Comparison of ENCODE assay signal across 25 cellular contexts in the genomic region with DNA sequence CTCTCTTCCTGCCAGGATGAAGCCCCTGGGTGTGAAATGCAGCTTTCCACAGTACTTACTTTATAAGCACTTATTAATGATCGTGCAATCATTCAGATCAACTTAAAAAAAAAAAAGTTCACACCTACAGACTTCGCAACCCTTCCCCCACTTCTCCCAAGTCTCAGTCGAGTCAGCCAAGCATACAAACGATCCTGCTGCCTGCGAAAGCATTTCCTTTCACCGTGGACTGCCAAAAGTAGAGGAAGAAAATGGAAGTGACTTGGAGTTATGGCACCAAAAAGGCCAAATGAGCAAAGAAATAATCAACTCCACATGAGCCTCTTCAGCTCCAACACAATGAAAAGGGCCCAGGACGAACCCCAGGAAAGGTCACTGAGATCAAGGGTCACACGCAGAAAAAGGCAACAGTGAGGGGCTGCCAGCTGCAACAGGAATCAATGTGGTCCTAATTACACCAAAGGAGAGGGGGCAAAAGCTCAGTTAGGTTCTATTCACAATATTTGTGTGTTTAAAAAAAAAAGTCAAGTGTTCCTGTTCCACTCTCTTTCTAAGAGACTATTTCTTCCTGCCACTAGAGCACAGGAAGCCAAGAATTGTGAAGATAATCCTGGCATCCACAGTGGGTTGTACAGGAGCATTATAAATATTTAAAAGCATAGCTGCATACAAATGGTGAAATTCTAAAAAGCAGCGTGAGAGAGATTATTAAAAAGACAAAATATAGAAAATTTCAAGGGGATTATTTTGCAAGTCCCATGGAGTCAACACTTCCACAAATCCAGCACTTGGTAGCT. TPM values are rescaled to one million over a fixed set of nuclear protein-coding genes. Genes with fewer than 3 reads are reported as not detected.
A peak's percentile ranks its signal among the peaks of the same experiment; 100 is the strongest.
DNase-seq lines count a peak whose midpoint lies in the region; ATAC-seq, FAIRE-seq and TF ChIP-seq lines count a peak whose summit lies in the region.
"Had no signal": no experiment of that assay in that cellular context is flagged by ENCODE, and none has a peak within 500 bp of the region (broad histone marks: within the 10 kb centered on the region; RNA-seq: fewer than 3 reads in every experiment).

No MANE protein-coding gene starts in this region.

- H3K4me1 ChIP-seq in endothelial cell of umbilical vein (ENCODE audit: control insufficient read depth, extremely low read depth, insufficient read depth, low read length): no peaks in the 10 kb centered on the region
- H3K4me1 ChIP-seq in mesodermal cell (ENCODE audit: control insufficient read depth, insufficient read depth, low read length, poor library complexity, severe bottlenecking): peaks cover 8% of the 10 kb centered on the region
- H3K4me1 ChIP-seq in stomach smooth muscle (ENCODE audit: control insufficient read depth, insufficient read depth, low read length): peaks cover 24% of the 10 kb centered on the region
- H3K4me1 ChIP-seq: testis had no signal

- FAIRE-seq in endothelial cell of umbilical vein (lab: Jason Lieb, UNC): no peak
- FAIRE-seq: GM18507 had no signal

- no peaks in the 10 kb centered on the region for H3K79me2 ChIP-seq in endothelial cell of umbilical vein (ENCODE audit: control insufficient read depth, insufficient read depth, low read length)

- H3K27ac ChIP-seq in SK-N-MC: peak overlapping the region; percentile 29; the same call in 1 of the 2 replicates
- no peak overlapping the region for H3K27ac ChIP-seq in endothelial cell of umbilical vein (ENCODE audit: insufficient read depth, low read depth, low read length)
- peak overlapping the region; percentile 54 for H3K27ac ChIP-seq in mesodermal cell (ENCODE audit: low read depth, low read length, severe bottlenecking)
- H3K27ac ChIP-seq in stomach smooth muscle (ENCODE audit: low read length): peak overlapping the region; percentile 42
- H3K27ac ChIP-seq: heart right ventricle, testis, vagina had no signal

- WGBS in mesodermal cell (ENCODE audit: insufficient coverage in 2 of 2), 2 experiments: 51 to 59% methylated on average over 3 to 4 of the region's 9 CpGs

- TF ChIP-seq POLR2A in endothelial cell of umbilical vein (IDR thresholded peaks at IDR 0.05; ENCODE audit: low read depth, low read length): no peak

- no peaks in the 10 kb centered on the region for H3K9me1 ChIP-seq in endothelial cell of umbilical vein (replicated peaks; ENCODE audit: control insufficient read depth, extremely low read depth, insufficient read depth, low read length)

- H2AFZ ChIP-seq in endothelial cell of umbilical vein (ENCODE audit: low read depth, low read length): no peak overlapping the region

- intact Hi-C loops in endothelial cell of umbilical vein (cut with micrococcal nuclease): no loop called here

- BruUV-seq in endothelial cell of umbilical vein (replicated peaks; lab: Mats Ljungman, UMichigan): no TSS peak

- H3K9ac ChIP-seq in SK-N-MC (ENCODE audit: insufficient read length) (no peak overlapping the region), endothelial cell of umbilical vein (replicated peaks; ENCODE audit: extremely low read depth, insufficient read depth, low read length) (no peak overlapping the region), stomach smooth muscle (ENCODE audit: low read length in 2 of 2) (peak overlapping the region in 1 of 2 donors; percentile 7)

- H3K9me3 ChIP-seq in SK-N-MC (ENCODE audit: low read depth, low read length) (no peaks in the 10 kb centered on the region), endothelial cell of umbilical vein (replicated peaks; ENCODE audit: control insufficient read depth, insufficient read depth, low read length) (no peaks in the 10 kb centered on the region), mesodermal cell (ENCODE audit: control insufficient read depth, low read length) (no peaks in the 10 kb centered on the region), stomach smooth muscle (ENCODE audit: control insufficient read depth in 2 of 2, low read length in 2 of 2) (no peaks in the 10 kb centered on the region)
- H3K9me3 ChIP-seq: heart right ventricle, testis, vagina had no signal

- H3K4me2 ChIP-seq in endothelial cell of umbilical vein (ENCODE audit: insufficient read depth, low read length): no peak overlapping the region

- POLR2A ChIA-PET in endothelial cell of umbilical vein (lab: Charles Lee): no interaction called here

- H4K20me1 ChIP-seq in endothelial cell of umbilical vein (replicated peaks; ENCODE audit: control insufficient read depth, extremely low read depth, insufficient read depth, low read length): no peaks in the 10 kb centered on the region

- no peak for ATAC-seq in GM19397 (IDR thresholded peaks at IDR 0.05; ENCODE audit: unreplicated experiment)
- ATAC-seq: activated CD4-positive, alpha-beta T cell treated with anti-CD3 and anti-CD28 coated beads for 36 hours; activated CD8-positive, alpha-beta T cell treated with anti-CD3 and anti-CD28 coated beads, Interleukin-2, amount 10 ng/mL, durations not matched to agents 7 days and 5 days; stimulated activated memory B cell treated with anti-CD40 and anti-IgM and Interleukin-4, amounts not matched to agents 10 μg/mL and 1 μg/mL and 100 μg/mL, for 72 hours had no signal

- dilution Hi-C loops in endothelial cell of umbilical vein (cut with MboI; ENCODE audit: extremely low pct_ligation_motif_present, low sequenced_read_pairs): no loop called here

- TF ChIP-seq CTCF in endothelial cell of umbilical vein (IDR thresholded peaks at IDR 0.05; ENCODE audit: extremely low read depth in 1 of 2, insufficient read depth in 1 of 2, low read depth in 1 of 2, low read length in 2 of 2): no peak

- peak overlapping the region; percentile 67 for H3K4me3 ChIP-seq in SK-N-MC
- H3K4me3 ChIP-seq in endothelial cell of umbilical vein (replicated peaks in 1 of 3; ENCODE audit: insufficient read depth in 1 of 3, low read depth in 1 of 3, low read length in 3 of 3): no peak overlapping the region
- H3K4me3 ChIP-seq in mesodermal cell (ENCODE audit: extremely low read depth, insufficient read depth, low read length, poor library complexity, severe bottlenecking): no peak overlapping the region
- peak overlapping the region in 1 of 2 donors; percentile 52 for H3K4me3 ChIP-seq in stomach smooth muscle (ENCODE audit: low read length in 2 of 2)
- H3K4me3 ChIP-seq: heart right ventricle, testis, vagina had no signal

- CTCF ChIA-PET in endothelial cell of umbilical vein (lab: Charles Lee): no interaction called here

- DNase-seq in SK-N-MC (ENCODE audit: low read depth, low spot score): peak; percentile 75
- DNase-seq in endothelial cell of umbilical vein (ENCODE audit: low read depth, low spot score): peak; percentile 15
- no peak for DNase-seq in dedifferentiated amniotic fluid mesenchymal stem cell (ENCODE audit: extremely low spot score)
- no peak for DNase-seq in SKM-1 (lab: John Stamatoyannopoulos, UW; ENCODE audit: unreplicated experiment)
- no peak for DNase-seq in DMS 273 (lab: John Stamatoyannopoulos, UW; ENCODE audit: unreplicated experiment)
- DNase-seq: activated CD4-positive, alpha-beta T cell treated with anti-CD3 and anti-CD28 coated beads for 36 hours; activated CD8-positive, alpha-beta T cell treated with anti-CD3 and anti-CD28 coated beads, Interleukin-2, amount 10 ng/mL, durations not matched to agents 7 days and 5 days; activated naive CD8-positive, alpha-beta T cell treated with anti-CD3 and anti-CD28 coated beads for 36 hours; dermis blood vessel endothelial cell; Kasumi-1; MV-4-11; NCI-H146; NCI-H446 treated with DMSO at 0.1 percent for 48 hours; retina; stimulated activated CD4-positive, alpha-beta T cell treated with anti-CD3 and anti-CD28 coated beads, Interleukin-12 subunit alpha, Interleukin-12 subunit beta, amount 100 ng/mL, for 4 hours; stimulated activated CD4-positive, alpha-beta T cell treated with anti-CD3 and anti-CD28 coated beads, Interleukin-4, amount 100 ng/mL, for 24 hours; testis had no signal

- H3K27me3 ChIP-seq in endothelial cell of umbilical vein (ENCODE audit: control insufficient read depth in 2 of 2, insufficient read depth in 2 of 2, low read length in 2 of 2) (peaks cover 0 to 6% of the 10 kb centered on the region in 2 experiments), stomach smooth muscle (ENCODE audit: control insufficient read depth in 1 of 2, insufficient read depth in 2 of 2, low read length in 2 of 2) (no peaks in the 10 kb centered on the region)
- H3K27me3 ChIP-seq: heart right ventricle, testis, vagina had no signal

- H3K36me3 ChIP-seq in SK-N-MC (ENCODE audit: insufficient read depth, low read length) (no peaks in the 10 kb centered on the region), endothelial cell of umbilical vein (ENCODE audit: control insufficient read depth in 2 of 2, extremely low read depth in 1 of 2, insufficient read depth in 2 of 2, low read length in 2 of 2) (no peaks in the 10 kb centered on the region), mesodermal cell (ENCODE audit: control insufficient read depth, insufficient read depth, low read length) (no peaks in the 10 kb centered on the region), stomach smooth muscle (ENCODE audit: control insufficient read depth in 2 of 2, insufficient read depth in 2 of 2, low read length in 2 of 2) (no peaks in the 10 kb centered on the region)
- H3K36me3 ChIP-seq: heart right ventricle, vagina had no signal

TF ChIP-seq in endothelial cell of umbilical vein, 7 proteins besides CTCF, POLR2A, EP300 and RAD21 (continues in another document):
- no peak for TF ChIP-seq JUN (IDR thresholded peaks at IDR 0.05; ENCODE audit: borderline replicate concordance, insufficient read depth, insufficient read length, low read depth)
- TF ChIP-seq GATA2 (IDR thresholded peaks at IDR 0.05; ENCODE audit: insufficient read depth, insufficient read length, low read depth, low read length): no peak
- no peak for TF ChIP-seq FOS (IDR thresholded peaks at IDR 0.05; ENCODE audit: borderline replicate concordance, insufficient read depth, low read length)
- no peak for TF ChIP-seq EZH2 (IDR thresholded peaks at IDR 0.05; ENCODE audit: borderline replicate concordance, low read depth, low read length, severe bottlenecking)
- TF ChIP-seq, protein P1, sequence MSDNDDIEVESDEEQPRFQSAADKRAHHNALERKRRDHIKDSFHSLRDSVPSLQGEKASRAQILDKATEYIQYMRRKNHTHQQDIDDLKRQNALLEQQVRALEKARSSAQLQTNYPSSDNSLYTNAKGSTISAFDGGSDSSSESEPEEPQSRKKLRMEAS (IDR thresholded peaks at IDR 0.05; ENCODE audit: insufficient read depth, insufficient read length): no peak
- no peak for TF ChIP-seq POLR2AphosphoS5 (IDR thresholded peaks at IDR 0.05; ENCODE audit: insufficient read depth, low read depth, low read length)

RNA-seq across cellular contexts. Expression of a gene that starts 28.4 kb away (rescaled TPM):
- 3.5 and 3.8 TPM in 2 replicates for total RNA-seq in endothelial cell of umbilical vein
- 1.5 and 1.6 TPM in 2 replicates for polyA plus RNA-seq in endothelial cell of umbilical vein
- 1.1 and 1.2 TPM in 2 replicates for polyA plus RNA-seq in endothelial cell of umbilical vein (2011; cell fraction: cytosol; rRNA removed)
- polyA plus RNA-seq in endothelial cell of umbilical vein (2011; cell fraction: nucleus; rRNA removed): 3.0 and 3.5 TPM in 2 replicates
- polyA plus RNA-seq in endothelial cell of umbilical vein (2012): 2.7 and 3.4 TPM in 2 replicates
- polyA minus RNA-seq in endothelial cell of umbilical vein: 5.8 and 7.1 TPM in 2 replicates
- 3.2 TPM for polyA minus RNA-seq in endothelial cell of umbilical vein (2011; cell fraction: cytosol; rRNA and poly(A)+ RNA removed)
- polyA minus RNA-seq in endothelial cell of umbilical vein (2011; cell fraction: nucleus; rRNA and poly(A)+ RNA removed): 4.5 and 5.0 TPM in 2 replicates
- 13.9 TPM for polyA plus RNA-seq in mesodermal cell (2013, experiment 1 of 2)
- polyA plus RNA-seq in mesodermal cell (2013, experiment 2 of 2): 14.9 TPM
- polyA plus RNA-seq: CD14-positive monocyte had no signal

Comparison
In these comparisons a context has a peak if more than half of its experiments do, and no peak if none do; other contexts are left out.
1. DNase-seq: peak in SK-N-MC (single experiment) and endothelial cell of umbilical vein (single experiment); none in dedifferentiated amniotic fluid mesenchymal stem cell (single experiment), SKM-1 (single experiment) and DMS 273 (single experiment).